8 cellular contexts compared by ENCODE assay signal in the genomic region with DNA sequence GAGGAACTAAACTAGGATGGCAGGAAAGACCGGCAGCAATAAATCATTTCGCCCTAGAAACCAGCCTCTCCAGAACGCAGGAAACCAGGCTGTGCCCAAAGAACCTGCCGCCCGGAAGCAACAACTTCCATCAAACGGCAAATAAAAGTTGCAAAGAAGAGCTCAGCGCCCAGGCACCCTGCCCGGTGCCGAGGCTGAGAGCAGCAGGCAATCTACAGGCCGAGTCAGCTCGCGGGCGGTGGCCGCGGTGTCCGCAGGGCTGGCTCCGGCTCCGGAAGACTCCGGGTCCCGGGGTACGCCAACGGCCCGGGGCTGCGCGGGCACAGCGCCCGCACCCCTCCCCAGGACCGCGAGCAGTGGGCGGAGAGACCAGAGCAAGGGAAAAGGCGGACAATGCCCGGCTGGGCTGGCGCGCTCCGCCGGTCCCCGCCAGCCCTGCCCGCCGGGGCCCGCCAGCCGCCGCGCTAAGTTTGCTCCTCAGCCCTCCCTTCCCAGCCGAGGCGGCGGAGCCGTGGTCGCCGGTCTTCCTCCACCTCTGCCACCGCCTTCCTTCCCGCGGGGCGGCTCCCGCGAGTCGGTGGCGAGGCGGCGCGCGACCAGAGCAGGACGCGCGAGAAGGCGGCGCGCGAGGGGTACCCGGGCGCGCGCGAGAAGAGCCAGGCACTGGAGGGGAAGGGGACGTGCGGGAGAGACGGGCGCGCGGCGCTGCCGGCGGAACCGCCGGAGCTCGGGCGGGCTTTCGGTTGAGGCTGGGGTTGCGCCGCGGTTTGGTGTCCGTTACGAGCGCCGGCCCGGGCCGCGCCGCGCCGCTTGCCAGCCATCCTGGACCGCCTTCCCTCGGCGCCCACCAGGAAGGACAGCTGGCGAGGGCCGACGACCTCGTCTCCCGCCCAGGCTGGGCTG. TPM values are rescaled to one million over a fixed set of nuclear protein-coding genes. Genes with fewer than 3 reads are reported as not detected.
DNase-seq lines count a peak whose midpoint lies in the region; ATAC-seq and TF ChIP-seq lines count a peak whose summit lies in the region.

No MANE protein-coding gene starts in this region.

- POLR2A ChIA-PET in SK-N-SH (lab: Yijun Ruan, JAX), result interaction anchor here (1.2 to 2.5 kb wide), 4 partner anchors 10 to 127 kb away, joined by 4 to 9 read pairs (median 6); a partner anchor contains a TSS

- ATAC-seq in GM19452 (IDR thresholded peaks at IDR 0.05; ENCODE audit: unreplicated experiment) (peak; percentile 38), HG03565 (IDR thresholded peaks at IDR 0.05; ENCODE audit: unreplicated experiment) (peak; percentile 23), heart right ventricle (peak; percentile 23 to 86 (median 54)), upper lobe of right lung (peak; percentile 74)

- peaks cover 10% of the 10 kb centered on the region for H3F3A ChIP-seq in SK-N-SH (replicated peaks; ENCODE audit: insufficient read depth)

- peak; percentile 41 for DNase-seq in DMS114 treated with DMSO at 0.1 percent for 48 hours (lab: John Stamatoyannopoulos, UW; ENCODE audit: unreplicated experiment)
- peak; percentile 81 for DNase-seq in SK-N-SH
- DNase-seq in adipocyte (ENCODE audit: low read depth), result peak; percentile 88
- DNase-seq in heart right ventricle, result peak; percentile 62 to 76
- peak; percentile 42 to 96 (median 68) for DNase-seq in posterior cingulate gyrus
- peak; percentile 87 for DNase-seq in upper lobe of right lung

- peaks cover 25% of the 10 kb centered on the region for H4K20me1 ChIP-seq in SK-N-SH (ENCODE audit: insufficient read depth)

- intact Hi-C loops in heart right ventricle (cut with DNase I), result loop anchor here (1.0 to 10.0 kb wide), 8 partner anchors 52 to 205 kb away; a partner anchor contains a TSS
- intact Hi-C loops in posterior cingulate gyrus (cut with DNase I), result loop anchor here (1.0 to 10.0 kb wide), 4 partner anchors 52 to 435 kb away; a partner anchor contains a TSS
- intact Hi-C loops in upper lobe of right lung (cut with DNase I), result no loop called here

- peak overlapping the region; percentile 73; the same call in 1 of the 2 replicates for H2AFZ ChIP-seq in SK-N-SH (ENCODE audit: low read depth)

- 1% methylated on average over 7 of the region's 108 CpGs for WGBS in SK-N-SH (ENCODE audit: low lambda C conversion rate)
- 0 to 1% methylated on average over 62 to 108 of the region's 108 CpGs for WGBS in heart right ventricle, 2 donors

- H3K4me3 ChIP-seq in SK-N-SH (ENCODE audit: low read depth in 2 of 2, low read length in 1 of 2), result peak overlapping the region; percentile 90 to 92
- peak overlapping the region; percentile 96 for H3K4me3 ChIP-seq in adipocyte (ENCODE audit: low read length)
- H3K4me3 ChIP-seq in heart right ventricle, result peak overlapping the region; percentile 65 to 98 (median 96)
- H3K4me3 ChIP-seq in upper lobe of right lung, result peak overlapping the region; percentile 98

- no peaks in the 10 kb centered on the region for H3K9me2 ChIP-seq in SK-N-SH

- no peaks in the 10 kb centered on the region for H3K9me3 ChIP-seq in SK-N-SH
- no peaks in the 10 kb centered on the region for H3K9me3 ChIP-seq in adipocyte (ENCODE audit: control insufficient read depth, low read length)
- H3K9me3 ChIP-seq in heart right ventricle, result no peaks in the 10 kb centered on the region
- H3K9me3 ChIP-seq in upper lobe of right lung, result no peaks in the 10 kb centered on the region

- TF ChIP-seq EP300 in SK-N-SH (IDR thresholded peaks at IDR 0.05; ENCODE audit: borderline replicate concordance in 1 of 2, low read depth in 1 of 2, low read length in 1 of 2), result no peak

- H3K9ac ChIP-seq in SK-N-SH (peak overlapping the region; percentile 92), adipocyte (ENCODE audit: low read length) (peak overlapping the region; percentile 96)

- CTCF ChIA-PET in SK-N-SH (lab: Yijun Ruan, JAX), result interaction anchor here (0.6 to 5.0 kb wide), 10 partner anchors 9 to 480 kb away, joined by 3 to 32 read pairs (median 3); no protein-coding TSS in a partner anchor

- no peaks in the 10 kb centered on the region for H3K36me3 ChIP-seq in SK-N-SH (replicated peaks in 1 of 2; ENCODE audit: control insufficient read depth in 1 of 2, insufficient read depth in 2 of 2, low read length in 1 of 2)
- H3K36me3 ChIP-seq in adipocyte (ENCODE audit: control insufficient read depth, insufficient read depth, low read length, severe bottlenecking), result no peaks in the 10 kb centered on the region
- no peaks in the 10 kb centered on the region for H3K36me3 ChIP-seq in heart right ventricle
- H3K36me3 ChIP-seq in upper lobe of right lung, result no peaks in the 10 kb centered on the region

- H3K79me2 ChIP-seq in SK-N-SH (ENCODE audit: insufficient read depth), result peaks cover 49% of the 10 kb centered on the region

- TF ChIP-seq CTCF in SK-N-SH (IDR thresholded peaks at IDR 0.05) (no peak), heart right ventricle (IDR thresholded peaks at IDR 0.05) (peak in 4 of 9 donors; percentile 15 to 48 (median 24)), upper lobe of right lung (IDR thresholded peaks at IDR 0.05) (peak; percentile 10)

- TF ChIP-seq RAD21 in SK-N-SH (IDR thresholded peaks at IDR 0.05; ENCODE audit: low read length), result no peak; the same call in 1 of the 2 replicates

- H3K27me3 ChIP-seq in SK-N-SH (ENCODE audit: insufficient read depth) (no peaks in the 10 kb centered on the region), adipocyte (replicated peaks; ENCODE audit: control insufficient read depth, insufficient read depth, low read length) (no peaks in the 10 kb centered on the region), heart right ventricle (no peaks in the 10 kb centered on the region), upper lobe of right lung (no peaks in the 10 kb centered on the region)

- H3K4me2 ChIP-seq in SK-N-SH, result peak overlapping the region; percentile 87

- peaks cover 16 to 17% of the 10 kb centered on the region in 2 experiments; a peak in 3 of 4 replicates for H3K4me1 ChIP-seq in SK-N-SH (ENCODE audit: control insufficient read depth in 1 of 2, insufficient read depth in 2 of 2, low read depth in 1 of 2, low read length in 1 of 2)
- peaks cover 13% of the 10 kb centered on the region for H3K4me1 ChIP-seq in adipocyte (ENCODE audit: control insufficient read depth, insufficient read depth, low read length)
- peaks cover 3 to 52% (median 40%) of the 10 kb centered on the region in 9 donors for H3K4me1 ChIP-seq in heart right ventricle
- peaks cover 38% of the 10 kb centered on the region for H3K4me1 ChIP-seq in upper lobe of right lung

- H3K27ac ChIP-seq in SK-N-SH (ENCODE audit: low read depth in 2 of 2, low read length in 1 of 2) (peak overlapping the region; percentile 93 to 94), heart right ventricle (peak overlapping the region; percentile 87 to 99 (median 98)), upper lobe of right lung (peak overlapping the region; percentile 95)

TF ChIP-seq in SK-N-SH, 30 proteins besides CTCF, POLR2A, EP300 and RAD21:
- TF ChIP-seq, protein P1, sequence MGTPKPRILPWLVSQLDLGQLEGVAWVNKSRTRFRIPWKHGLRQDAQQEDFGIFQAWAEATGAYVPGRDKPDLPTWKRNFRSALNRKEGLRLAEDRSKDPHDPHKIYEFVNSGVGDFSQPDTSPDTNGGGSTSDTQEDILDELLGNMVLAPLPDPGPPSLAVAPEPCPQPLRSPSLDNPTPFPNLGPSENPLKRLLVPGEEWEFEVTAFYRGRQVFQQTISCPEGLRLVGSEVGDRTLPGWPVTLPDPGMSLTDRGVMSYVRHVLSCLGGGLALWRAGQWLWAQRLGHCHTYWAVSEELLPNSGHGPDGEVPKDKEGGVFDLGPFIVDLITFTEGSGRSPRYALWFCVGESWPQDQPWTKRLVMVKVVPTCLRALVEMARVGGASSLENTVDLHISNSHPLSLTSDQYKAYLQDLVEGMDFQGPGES (IDR thresholded peaks at IDR 0.05; ENCODE audit: low read depth, low read length), result no peak
- TF ChIP-seq FOXJ3 (CRISPR knock-in tag; IDR thresholded peaks at IDR 0.05), result 0 out of 2 replicates have a peak, but pooled peaks have one; percentile 31
- TF ChIP-seq CHD2 (IDR thresholded peaks at IDR 0.05; ENCODE audit: low read length, partially characterized antibody), result peak; percentile 73
- no peak for TF ChIP-seq EZH2phosphoT487 (IDR thresholded peaks at IDR 0.05; ENCODE audit: borderline replicate concordance, low read depth)
- peak; percentile 17; the same call in 1 of the 2 replicates for TF ChIP-seq TAF1 (IDR thresholded peaks at IDR 0.05; ENCODE audit: borderline replicate concordance, low read depth, low read length)
- 0 out of 2 replicates have a peak, but pooled peaks have one; percentile 3 for TF ChIP-seq MXI1 (IDR thresholded peaks at IDR 0.05; ENCODE audit: low read depth, low read length)

RNA-seq across cellular contexts. Expression of a gene that starts 0.7 kb away (rescaled TPM):
- polyA plus RNA-seq in SK-N-SH (2012; rRNA removed), result 8.2 and 10.2 TPM in 2 replicates
- 9.2 and 9.3 TPM in 2 replicates for polyA plus RNA-seq in SK-N-SH (2012; cell fraction: cytosol; rRNA removed)
- 12.3 and 30.0 TPM in 2 replicates for polyA plus RNA-seq in SK-N-SH (2012; cell fraction: nucleus; rRNA removed)
- 10 to 100 TPM; 30.0 to 60.1 (median 37.7) TPM for total RNA-seq in heart right ventricle
- 10 to 100 TPM; 11.7 to 23.0 TPM for polyA plus RNA-seq in heart right ventricle
- total RNA-seq in upper lobe of right lung, result 71.9 TPM

RNA-seq across cellular contexts. Expression of a gene that starts 51.5 kb away (rescaled TPM):
- polyA plus RNA-seq in SK-N-SH (2012; rRNA removed) (113 and 153 TPM in 2 replicates), heart right ventricle (100 to 1,000 TPM; 106 to 107 TPM)
- polyA plus RNA-seq in SK-N-SH (2012; cell fraction: cytosol; rRNA removed), result 166 and 211 TPM in 2 replicates
- 50.8 and 87.1 TPM in 2 replicates for polyA plus RNA-seq in SK-N-SH (2012; cell fraction: nucleus; rRNA removed)
- total RNA-seq in heart right ventricle (100 to 1,000 TPM; 131 to 183 (median 161) TPM), upper lobe of right lung (101 TPM)

Comparison
In these comparisons a context has a peak if more than half of its experiments do, and no peak if none do; other contexts are left out.
1. Peak in every context shown above with its lines: DNase-seq, ATAC-seq, H3K4me3 ChIP-seq and H3K27ac ChIP-seq.
2. ATAC-seq: peak in every context shown above with its lines; median percentile 74 in upper lobe of right lung; 54 in heart right ventricle; 38 in GM19452; 23 in HG03565.